9 cellular contexts compared by ENCODE assay signal in genomic region chr15:55222588-55222987, GRCh38. TPM values are rescaled to one million over a fixed set of nuclear protein-coding genes. Genes with fewer than 3 reads are reported as not detected.
DNase-seq lines count a peak whose midpoint lies in the region; ATAC-seq and TF ChIP-seq lines count a peak whose summit lies in the region.
"Had no signal": no experiment of that assay in that cellular context is flagged by ENCODE, and none has a peak within 500 bp of the region (broad histone marks: within the 10 kb centered on the region; RNA-seq: fewer than 3 reads in every experiment).

No MANE protein-coding gene starts in this region.

- H3K27me3 Mint-ChIP-seq in Calu3 (ENCODE audit: unreplicated experiment): no peaks in the 10 kb centered on the region
- H3K27me3 Mint-ChIP-seq in activated naive CD8-positive, alpha-beta T cell: no peaks in the 10 kb centered on the region

- TF ChIP-seq CTCF in Calu3 (IDR thresholded peaks at IDR 0.05; ENCODE audit: unreplicated experiment): no peak
- TF ChIP-seq CTCF in GM20000 (IDR thresholded peaks at IDR 0.05; ENCODE audit: extremely low read depth, missing control alignments): no peak

- DNase-seq in Calu3: no peak
- DNase-seq in GM20000 (ENCODE audit: low spot score): peak; percentile 35
- DNase-seq in glomerular visceral epithelial cell (ENCODE audit: extremely low spot score): no peak
- DNase-seq in effector CD8-positive, alpha-beta T cell (lab: John Stamatoyannopoulos, UW): no peak
- DNase-seq in NCI-H146 treated with DMSO at 0.1 percent for 48 hours (lab: John Stamatoyannopoulos, UW; ENCODE audit: unreplicated experiment): no peak
- no peak for DNase-seq in cerebellum (ENCODE audit: low spot score)
- DNase-seq: heart left ventricle had no signal

- H3K36me3 Mint-ChIP-seq in Calu3 (ENCODE audit: insufficient read depth, unreplicated experiment): peaks cover 12% of the 10 kb centered on the region
- peaks cover 14% of the 10 kb centered on the region for H3K36me3 Mint-ChIP-seq in activated naive CD8-positive, alpha-beta T cell

- H3K4me1 Mint-ChIP-seq in Calu3 (ENCODE audit: low read depth, unreplicated experiment): peaks cover 25% of the 10 kb centered on the region
- peaks cover 73% of the 10 kb centered on the region for H3K4me1 Mint-ChIP-seq in activated naive CD8-positive, alpha-beta T cell (ENCODE audit: low read depth)

- CTCF ChIA-PET in Calu3 (lab: Charles Lee): no interaction called here

- H3K9me3 Mint-ChIP-seq in Calu3 (ENCODE audit: low read depth, unreplicated experiment): no peaks in the 10 kb centered on the region
- no peaks in the 10 kb centered on the region for H3K9me3 Mint-ChIP-seq in activated naive CD8-positive, alpha-beta T cell (ENCODE audit: low read depth)

- intact Hi-C loops in Calu3 (cut with micrococcal nuclease; ENCODE audit: unreplicated experiment): no loop called here

- ATAC-seq in HG03520 (IDR thresholded peaks at IDR 0.05; ENCODE audit: unreplicated experiment): peak; percentile 57

- BruUV-seq in Calu3 (replicated peaks; lab: Mats Ljungman, UMichigan): no TSS peak

- H3K4me3 Mint-ChIP-seq in Calu3 (ENCODE audit: low read depth, unreplicated experiment): no peak overlapping the region
- H3K4me3 Mint-ChIP-seq in activated naive CD8-positive, alpha-beta T cell: peak overlapping the region; percentile 66

- peak overlapping the region; percentile 27 for H3K27ac Mint-ChIP-seq in Calu3 (ENCODE audit: unreplicated experiment)
- H3K27ac Mint-ChIP-seq in activated naive CD8-positive, alpha-beta T cell: peak overlapping the region; percentile 89

RNA-seq across cellular contexts. Expression of gene RSL24D1, which starts 25.8 kb away (rescaled TPM):
- 82.1 and 93.3 TPM in 2 replicates for total RNA-seq in Calu3 (2022)
- total RNA-seq in cerebellum: 54.8 TPM
